Comparison of ENCODE assay signal across 27 cellular contexts in the genomic region with DNA sequence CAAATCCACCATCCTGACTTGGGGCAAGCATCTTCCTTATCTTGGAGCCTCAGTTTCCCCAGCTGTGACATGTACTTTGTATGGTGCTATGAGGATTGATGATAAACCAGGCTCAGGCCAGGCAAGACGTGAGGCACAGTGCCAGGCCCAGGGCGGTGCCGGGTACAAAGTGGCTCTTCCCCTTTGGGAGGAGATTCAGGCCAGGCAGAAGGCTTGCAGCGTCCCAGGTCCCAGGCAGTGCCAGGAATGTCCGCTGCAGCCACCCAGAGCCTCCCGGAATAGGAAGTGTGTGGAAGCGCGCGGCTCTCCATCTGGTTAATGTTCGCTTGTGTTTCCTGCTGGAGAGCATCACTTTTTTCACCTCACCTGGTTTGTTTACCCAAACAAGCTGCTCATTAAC.
"Had no signal": no experiment of that assay in that cellular context is flagged by ENCODE, and none has a peak within 500 bp of the region (broad histone marks: within the 10 kb centered on the region; RNA-seq: fewer than 3 reads in every experiment).

No MANE protein-coding gene starts in this region.

- H3K36me3 ChIP-seq: esophagus muscularis mucosa, heart right ventricle, right atrium auricular region, thyroid gland had no signal

- H3K9me3 ChIP-seq: esophagus muscularis mucosa, heart right ventricle, right atrium auricular region, thyroid gland had no signal

- H3K4me3 ChIP-seq: esophagus muscularis mucosa, heart right ventricle, right atrium auricular region, thyroid gland had no signal

- ATAC-seq: activated naive CD8-positive, alpha-beta T cell treated with anti-CD3 and anti-CD28 coated beads, Interleukin-2, amount 50 U/mL, for 24 hours; naive thymus-derived CD4-positive, alpha-beta T cell; stimulated activated memory B cell treated with anti-CD40 and anti-IgM and Interleukin-4, amounts not matched to agents 10 μg/mL and 1 μg/mL and 100 μg/mL, for 72 hours; stimulated activated naive CD8-positive, alpha-beta T cell treated with anti-CD3 and anti-CD28 coated beads, Interleukin-15, amount 100 ng/mL, for 72 hours had no signal

- H3K4me1 Mint-ChIP-seq: activated CD4-positive, alpha-beta memory T cell treated with anti-CD3 and anti-CD28 coated beads, Interleukin-2, amount 10 ng/mL, durations not matched to agents 7 days and 5 days; activated CD4-positive, alpha-beta T cell treated with anti-CD3 and anti-CD28 coated beads, Interleukin-2, amount 10 ng/mL, durations not matched to agents 7 days and 5 days; activated naive CD4-positive, alpha-beta T cell treated with anti-CD3 and anti-CD28 coated beads, Interleukin-2, amount 50 U/mL, for 24 hours; naive thymus-derived CD4-positive, alpha-beta T cell; stimulated activated memory B cell treated with anti-CD40 and anti-IgM and Interleukin-4, amounts not matched to agents 10 μg/mL and 1 μg/mL and 100 μg/mL, for 72 hours had no signal

- H3K4me1 ChIP-seq: esophagus muscularis mucosa, heart right ventricle, right atrium auricular region, thyroid gland had no signal

- DNase-seq: activated CD4-positive, alpha-beta memory T cell treated with anti-CD3 and anti-CD28 coated beads, Interleukin-2, amount 10 ng/mL, durations not matched to agents 7 days and 5 days; activated CD4-positive, alpha-beta T cell treated with anti-CD3 and anti-CD28 coated beads for 1 hour; activated CD4-positive, alpha-beta T cell treated with anti-CD3 and anti-CD28 coated beads, Interleukin-2, amount 10 ng/mL, durations not matched to agents 7 days and 5 days; activated naive CD8-positive, alpha-beta T cell treated with anti-CD3 and anti-CD28 coated beads, Interleukin-2, amount 50 U/mL, for 24 hours; activated T-cell treated with anti-CD3 and anti-CD28 coated beads, Interleukin-2, amount 50 U/mL, for 48 hours; amygdala; caudate nucleus; foreskin melanocyte; heart right ventricle; kidney glomerular epithelial cell; mammary epithelial cell; naive thymus-derived CD4-positive, alpha-beta T cell; occipital lobe; stimulated activated CD4-positive, alpha-beta T cell treated with anti-CD3 and anti-CD28 coated beads, Interleukin-12 subunit alpha, Interleukin-12 subunit beta, amount 100 ng/mL, for 4 hours; stimulated activated CD4-positive, alpha-beta T cell treated with anti-CD3 and anti-CD28 coated beads, Interleukin-4, amount 100 ng/mL, for 4 hours; stimulated activated CD8-positive, alpha-beta memory T cell treated with anti-CD3 and anti-CD28 coated beads, Interleukin-4, amount 100 ng/mL, for 48 hours; stimulated activated naive CD8-positive, alpha-beta T cell treated with anti-CD3 and anti-CD28 coated beads, Interleukin-15, amount 100 ng/mL, for 72 hours; SW 1271; T1000; thyroid gland had no signal

- H3K9me3 Mint-ChIP-seq: activated CD4-positive, alpha-beta memory T cell treated with anti-CD3 and anti-CD28 coated beads, Interleukin-2, amount 10 ng/mL, durations not matched to agents 7 days and 5 days; activated CD4-positive, alpha-beta T cell treated with anti-CD3 and anti-CD28 coated beads, Interleukin-2, amount 10 ng/mL, durations not matched to agents 7 days and 5 days; activated naive CD4-positive, alpha-beta T cell treated with anti-CD3 and anti-CD28 coated beads, Interleukin-2, amount 50 U/mL, for 24 hours; activated naive CD8-positive, alpha-beta T cell treated with anti-CD3 and anti-CD28 coated beads, Interleukin-2, amount 50 U/mL, for 24 hours; activated T-helper 2 cell treated with anti-CD3 and anti-CD28 coated beads, Interferon-gamma antibody, Interleukin-2, Interleukin-4, amounts not matched to agents 10 μg/mL and 5 μg/mL and 100 μg/mL, durations not matched to agents 14 hours and 24 hours and 36 hours; dendritic cell treated with granulocyte-macrophage colony-stimulating factor and Interleukin-4, amounts not matched to agents 40 ng/mL and 50 ng/mL, for 4 days; T-helper 1 cell treated with Interleukin-12 subunit alpha and Interleukin-12 subunit beta and Interleukin-4 antibody, amounts not matched to agents 30 μg/mL and 1 μg/mL, for 36 hours had no signal

- H3K27ac Mint-ChIP-seq: activated CD4-positive, alpha-beta memory T cell treated with anti-CD3 and anti-CD28 coated beads, Interleukin-2, amount 10 ng/mL, durations not matched to agents 7 days and 5 days; activated CD4-positive, alpha-beta T cell treated with anti-CD3 and anti-CD28 coated beads, Interleukin-2, amount 10 ng/mL, durations not matched to agents 7 days and 5 days; activated naive CD4-positive, alpha-beta T cell treated with anti-CD3 and anti-CD28 coated beads, Interleukin-2, amount 50 U/mL, for 24 hours; activated naive CD8-positive, alpha-beta T cell treated with anti-CD3 and anti-CD28 coated beads, Interleukin-2, amount 50 U/mL, for 24 hours; activated T-helper 2 cell treated with anti-CD3 and anti-CD28 coated beads, Interferon-gamma antibody, Interleukin-2, Interleukin-4, amounts not matched to agents 10 μg/mL and 5 μg/mL and 100 μg/mL, durations not matched to agents 14 hours and 24 hours and 36 hours; dendritic cell treated with granulocyte-macrophage colony-stimulating factor and Interleukin-4, amounts not matched to agents 40 ng/mL and 50 ng/mL, for 4 days; naive thymus-derived CD4-positive, alpha-beta T cell; stimulated activated memory B cell treated with anti-CD40 and anti-IgM and Interleukin-4, amounts not matched to agents 10 μg/mL and 1 μg/mL and 100 μg/mL, for 72 hours; stimulated activated naive CD8-positive, alpha-beta T cell treated with anti-CD3 and anti-CD28 coated beads, Interleukin-15, amount 100 ng/mL, for 72 hours; T-helper 1 cell treated with Interleukin-12 subunit alpha and Interleukin-12 subunit beta and Interleukin-4 antibody, amounts not matched to agents 30 μg/mL and 1 μg/mL, for 36 hours had no signal

- H3K4me3 Mint-ChIP-seq: activated CD4-positive, alpha-beta memory T cell treated with anti-CD3 and anti-CD28 coated beads, Interleukin-2, amount 10 ng/mL, durations not matched to agents 7 days and 5 days; activated CD4-positive, alpha-beta T cell treated with anti-CD3 and anti-CD28 coated beads, Interleukin-2, amount 10 ng/mL, durations not matched to agents 7 days and 5 days; activated naive CD4-positive, alpha-beta T cell treated with anti-CD3 and anti-CD28 coated beads, Interleukin-2, amount 50 U/mL, for 24 hours; activated naive CD8-positive, alpha-beta T cell treated with anti-CD3 and anti-CD28 coated beads, Interleukin-2, amount 50 U/mL, for 24 hours; dendritic cell treated with granulocyte-macrophage colony-stimulating factor and Interleukin-4, amounts not matched to agents 40 ng/mL and 50 ng/mL, for 4 days; naive thymus-derived CD4-positive, alpha-beta T cell; stimulated activated memory B cell treated with anti-CD40 and anti-IgM and Interleukin-4, amounts not matched to agents 10 μg/mL and 1 μg/mL and 100 μg/mL, for 72 hours; stimulated activated naive CD8-positive, alpha-beta T cell treated with anti-CD3 and anti-CD28 coated beads, Interleukin-15, amount 100 ng/mL, for 72 hours; T-helper 1 cell treated with Interleukin-12 subunit alpha and Interleukin-12 subunit beta and Interleukin-4 antibody, amounts not matched to agents 30 μg/mL and 1 μg/mL, for 36 hours had no signal

- H3K36me3 Mint-ChIP-seq: activated naive CD4-positive, alpha-beta T cell treated with anti-CD3 and anti-CD28 coated beads, Interleukin-2, amount 50 U/mL, for 24 hours; naive thymus-derived CD4-positive, alpha-beta T cell; stimulated activated memory B cell treated with anti-CD40 and anti-IgM and Interleukin-4, amounts not matched to agents 10 μg/mL and 1 μg/mL and 100 μg/mL, for 72 hours had no signal

- H3K27me3 ChIP-seq: right atrium auricular region, thyroid gland had no signal

- H3K27ac ChIP-seq: esophagus muscularis mucosa, heart right ventricle, right atrium auricular region, thyroid gland had no signal

- H3K27me3 Mint-ChIP-seq: activated CD4-positive, alpha-beta memory T cell treated with anti-CD3 and anti-CD28 coated beads, Interleukin-2, amount 10 ng/mL, durations not matched to agents 7 days and 5 days; activated CD4-positive, alpha-beta T cell treated with anti-CD3 and anti-CD28 coated beads, Interleukin-2, amount 10 ng/mL, durations not matched to agents 7 days and 5 days; activated naive CD8-positive, alpha-beta T cell treated with anti-CD3 and anti-CD28 coated beads, Interleukin-2, amount 50 U/mL, for 24 hours had no signal
